Comparison of ENCODE assay signal across 5 cellular contexts in the genomic region with DNA sequence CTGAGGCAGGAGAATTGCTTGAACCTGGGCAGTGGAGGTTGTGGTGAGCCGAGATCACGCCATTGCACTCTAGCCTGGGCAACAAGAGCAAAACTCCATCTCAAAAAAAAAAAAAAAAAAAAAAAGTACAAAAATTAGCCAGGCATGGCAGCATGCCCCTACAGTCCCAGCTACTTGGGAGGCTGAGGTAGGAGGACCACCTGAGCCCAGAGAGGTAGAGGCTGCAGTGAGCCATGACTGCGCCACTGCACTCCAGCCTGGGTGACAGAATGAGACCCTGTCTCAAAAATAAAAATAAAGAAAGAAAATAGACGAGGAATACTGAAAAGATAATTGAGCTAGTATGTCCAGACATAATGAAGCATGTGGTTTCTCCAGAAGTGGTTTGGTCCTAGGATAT. TPM values are rescaled to one million over a fixed set of nuclear protein-coding genes. Genes with fewer than 3 reads are reported as not detected.
DNase-seq lines count a peak whose midpoint lies in the region; ATAC-seq and TF ChIP-seq lines count a peak whose summit lies in the region.
"Not testable (repeated sequence)": the region's sequence is repeated elsewhere in the genome, so short reads cannot be mapped to it uniquely, and the experiment has no call there.

No MANE protein-coding gene starts in this region.

- H3K4me1 ChIP-seq in GM23248 (ENCODE audit: insufficient read depth) (peaks cover 25% of the 10 kb centered on the region), PC-9 (replicated peaks; ENCODE audit: insufficient read depth) (peaks cover 45% of the 10 kb centered on the region)

- peaks cover 44% of the 10 kb centered on the region for H3K4me1 Mint-ChIP-seq in activated T-cell treated with anti-CD3 and anti-CD28 coated beads, Interleukin-2, amount 50 U/mL, for 4 hours (ENCODE audit: low read depth)
- H3K4me1 Mint-ChIP-seq in chondrocyte (ENCODE audit: low read depth) (peaks cover 52% of the 10 kb centered on the region), nephron progenitor cell (peaks cover 54% of the 10 kb centered on the region)

- intact Hi-C loops in PC-9 (cut with micrococcal nuclease; ENCODE audit: unreplicated experiment) = not testable (repeated sequence)

- H4K20me1 ChIP-seq in GM23248 (ENCODE audit: insufficient read depth) = not testable (repeated sequence)
- H4K20me1 ChIP-seq in PC-9 (ENCODE audit: insufficient read depth) = peaks cover 82% of the 10 kb centered on the region

- H3F3A ChIP-seq in GM23248 (ENCODE audit: insufficient read depth) (peaks cover 51% of the 10 kb centered on the region), PC-9 (ENCODE audit: insufficient read depth, low read depth) (peaks cover 74% of the 10 kb centered on the region)

- H3K27ac Mint-ChIP-seq in chondrocyte (ENCODE audit: unreplicated experiment) (peak overlapping the region; percentile 1), nephron progenitor cell (peak overlapping the region; percentile 36)

- H3K9me3 Mint-ChIP-seq in activated T-cell treated with anti-CD3 and anti-CD28 coated beads, Interleukin-2, amount 50 U/mL, for 4 hours; chondrocyte (ENCODE audit: low read depth); nephron progenitor cell: not testable (repeated sequence)

- not testable (repeated sequence) for H3K27me3 Mint-ChIP-seq in activated T-cell treated with anti-CD3 and anti-CD28 coated beads, Interleukin-2, amount 50 U/mL, for 4 hours (ENCODE audit: low read depth); chondrocyte (ENCODE audit: low read depth); nephron progenitor cell (ENCODE audit: low read depth, poor library complexity)

- H2AFZ ChIP-seq in GM23248, PC-9: not testable (repeated sequence)

- H3K36me3 Mint-ChIP-seq in activated T-cell treated with anti-CD3 and anti-CD28 coated beads, Interleukin-2, amount 50 U/mL, for 4 hours (ENCODE audit: insufficient read depth) = peaks cover 37% of the 10 kb centered on the region
- peaks cover 30% of the 10 kb centered on the region for H3K36me3 Mint-ChIP-seq in chondrocyte (ENCODE audit: low read depth)
- H3K36me3 Mint-ChIP-seq in nephron progenitor cell (ENCODE audit: low read depth) = peaks cover 38% of the 10 kb centered on the region

- H3K36me3 ChIP-seq in GM23248 (ENCODE audit: low read depth) (peaks cover 46% of the 10 kb centered on the region), PC-9 (ENCODE audit: low read depth) (peaks cover 54% of the 10 kb centered on the region)

- POLR2A ChIA-PET in PC-9 (lab: Charles Lee; ENCODE audit: unreplicated experiment) = interaction anchor here (0.9 kb wide), 1 partner anchor 65 kb away, joined by 3 read pairs; no protein-coding TSS in a partner anchor

- H3K9me2 ChIP-seq in GM23248 (ENCODE audit: insufficient read depth); PC-9 (ENCODE audit: insufficient read depth): not testable (repeated sequence)

- not testable (repeated sequence) for H3K27me3 ChIP-seq in GM23248 (replicated peaks; ENCODE audit: insufficient read depth); PC-9 (ENCODE audit: insufficient read depth, low read depth)

- H3K27ac ChIP-seq in GM23248, PC-9: not testable (repeated sequence)

- H3K4me2 ChIP-seq in GM23248 (ENCODE audit: unreplicated experiment) (peak overlapping the region; percentile 62), PC-9 (peak overlapping the region; percentile 86)

- H3K9me3 ChIP-seq in GM23248 (ENCODE audit: low read depth); PC-9 (ENCODE audit: insufficient read depth, low read depth): not testable (repeated sequence)

- 95 to 98% methylated on average over 4 of the region's 4 CpGs for WGBS in GM23248 (ENCODE audit: low coverage in 1 of 2, low lambda C conversion rate in 2 of 2, missing lambda C conversion rate in 2 of 2), 2 experiments

- H3K4me3 Mint-ChIP-seq in activated T-cell treated with anti-CD3 and anti-CD28 coated beads, Interleukin-2, amount 50 U/mL, for 4 hours = peak overlapping the region; percentile 98
- not testable (repeated sequence) for H3K4me3 Mint-ChIP-seq in chondrocyte (ENCODE audit: unreplicated experiment); nephron progenitor cell

- H3K79me2 ChIP-seq in GM23248 (ENCODE audit: insufficient read depth) (peaks cover 77% of the 10 kb centered on the region), PC-9 (ENCODE audit: low read depth) (peaks cover 92% of the 10 kb centered on the region)

- TF ChIP-seq CTCF in PC-9 (conservative IDR thresholded peaks at IDR 0.05); chondrocyte (IDR thresholded peaks at IDR 0.05); nephron progenitor cell (IDR thresholded peaks at IDR 0.05): not testable (repeated sequence)

- ATAC-seq in activated T-cell treated with anti-CD3 and anti-CD28 coated beads, Interleukin-2, amount 50 U/mL, for 4 hours = not testable (repeated sequence)

- BruUV-seq in PC-9 (replicated peaks; lab: Mats Ljungman, UMichigan) = not testable (repeated sequence)

- 0 out of 2 replicates have a peak overlapping the region, but pooled peaks have one; percentile 38 for H3K9ac ChIP-seq in GM23248

- CTCF ChIA-PET in PC-9 (lab: Charles Lee) = interaction anchor here (0.7 to 0.8 kb wide), 3 partner anchors 39 to 636 kb away, joined by 3 to 7 read pairs (median 7); no protein-coding TSS in a partner anchor

- H3K4me3 ChIP-seq in GM23248 = peak overlapping the region; percentile 98
- H3K4me3 ChIP-seq in PC-9 = peak overlapping the region; percentile 81; the same call in 1 of the 2 replicates

- not testable (repeated sequence) for DNase-seq in GM23248; PC-9; activated T-cell treated with anti-CD3 and anti-CD28 coated beads, Interleukin-2, amount 50 U/mL, for 4 hours; chondrocyte (ENCODE audit: low spot score); nephron progenitor cell

- in situ Hi-C loops in GM23248 (cut with MboI) = not testable (repeated sequence)

RNA-seq across cellular contexts. Expression of a gene that starts 3.3 kb away (rescaled TPM):
- total RNA-seq in GM23248 (2014; rRNA removed; shearing (Covaris generic)) = 462 and 474 TPM in 2 replicates
- polyA plus RNA-seq in GM23248 (2016; fragmentation: Nextera tagmentation; extraction: Ambion mirVana) = 759 and 775 TPM in 2 replicates
- total RNA-seq in PC-9 (2021) = 1,455 and 1,838 TPM in 2 replicates
- total RNA-seq in activated T-cell treated with anti-CD3 and anti-CD28 coated beads, Interleukin-2, amount 50 U/mL, for 4 hours = 100 to 1,000 TPM; 820 to 951 (median 896) TPM
- 291 to 523 TPM (median 297 TPM) in 3 replicates for total RNA-seq in chondrocyte

RNA-seq across cellular contexts. Expression of a gene that starts 18.3 kb away (rescaled TPM):
- 2.8 and 12.9 TPM in 2 replicates for total RNA-seq in GM23248 (2014; rRNA removed; shearing (Covaris generic))
- polyA plus RNA-seq in GM23248 (2016; fragmentation: Nextera tagmentation; extraction: Ambion mirVana) = 4.4 and 4.5 TPM in 2 replicates
- 3.0 and 7.3 TPM in 2 replicates for total RNA-seq in PC-9 (2021)
- total RNA-seq in activated T-cell treated with anti-CD3 and anti-CD28 coated beads, Interleukin-2, amount 50 U/mL, for 4 hours = 10 to 100 TPM in 1 of 3 donors, 1 to 10 TPM in 2; 6.7 to 10.6 (median 9.7) TPM
- total RNA-seq in chondrocyte = 4.6 to 8.9 TPM (median 5.9 TPM) in 3 replicates

RNA-seq across cellular contexts. Expression of a gene that starts 18.5 kb away (rescaled TPM):
- 0.76 and 1.4 TPM in 2 replicates for total RNA-seq in GM23248 (2014; rRNA removed; shearing (Covaris generic))
- 1.8 TPM in 2 replicates for polyA plus RNA-seq in GM23248 (2016; fragmentation: Nextera tagmentation; extraction: Ambion mirVana)
- total RNA-seq in PC-9 (2021) (4.2 and 4.4 TPM in 2 replicates), chondrocyte (1.6 to 2.0 TPM (median 1.8 TPM) in 3 replicates)
- total RNA-seq in activated T-cell treated with anti-CD3 and anti-CD28 coated beads, Interleukin-2, amount 50 U/mL, for 4 hours = 1 to 10 TPM; 1.3 to 1.9 (median 1.7) TPM

RNA-seq across cellular contexts. Expression of a gene that starts 27.4 kb away (rescaled TPM):
- 1.1 and 1.3 TPM in 2 replicates for total RNA-seq in GM23248 (2014; rRNA removed; shearing (Covaris generic))
- polyA plus RNA-seq in GM23248 (2016; fragmentation: Nextera tagmentation; extraction: Ambion mirVana) = 1.5 and 1.8 TPM in 2 replicates
- total RNA-seq in PC-9 (2021) = 13.8 and 17.5 TPM in 2 replicates
- total RNA-seq in activated T-cell treated with anti-CD3 and anti-CD28 coated beads, Interleukin-2, amount 50 U/mL, for 4 hours = 1 to 10 TPM; 2.0 to 2.5 (median 2.3) TPM
- total RNA-seq in chondrocyte = 1.3 to 2.7 TPM (median 1.6 TPM) in 3 replicates

RNA-seq across cellular contexts. Expression of a gene that starts 32.3 kb away (rescaled TPM):
- 76.3 and 86.9 TPM in 2 replicates for total RNA-seq in GM23248 (2014; rRNA removed; shearing (Covaris generic))
- 106 and 108 TPM in 2 replicates for polyA plus RNA-seq in GM23248 (2016; fragmentation: Nextera tagmentation; extraction: Ambion mirVana)
- total RNA-seq in PC-9 (2021) (202 and 277 TPM in 2 replicates), chondrocyte (154 to 206 TPM (median 167 TPM) in 3 replicates)
- 100 to 1,000 TPM; 231 to 243 (median 243) TPM for total RNA-seq in activated T-cell treated with anti-CD3 and anti-CD28 coated beads, Interleukin-2, amount 50 U/mL, for 4 hours
